11 cellular contexts compared by ENCODE assay signal in genomic region chr3:58051196-58051595, GRCh38. TPM values are rescaled to one million over a fixed set of nuclear protein-coding genes. Genes with fewer than 3 reads are reported as not detected.
DNase-seq lines count a peak whose midpoint lies in the region; ATAC-seq and TF ChIP-seq lines count a peak whose summit lies in the region.
"Had no signal": no experiment of that assay in that cellular context is flagged by ENCODE, and none has a peak within 500 bp of the region (broad histone marks: within the 10 kb centered on the region; RNA-seq: fewer than 3 reads in every experiment).

No MANE protein-coding gene starts in this region.

- H3K27ac Mint-ChIP-seq in GM23338 = peak overlapping the region; percentile 67
- H3K27ac Mint-ChIP-seq: T-helper 1 cell treated with Interleukin-12 subunit alpha and Interleukin-12 subunit beta and Interleukin-4 antibody, amounts not matched to agents 30 μg/mL and 1 μg/mL, for 36 hours had no signal

- peaks cover 49% of the 10 kb centered on the region for H3K4me1 Mint-ChIP-seq in GM23338

- H3K9ac ChIP-seq in skeletal muscle satellite cell (ENCODE audit: low read depth, low read length) = peak overlapping the region; percentile 9

- H3K36me3 Mint-ChIP-seq in GM23338 (ENCODE audit: low read depth) = no peaks in the 10 kb centered on the region

- H3K9me3 Mint-ChIP-seq in GM23338 = no peaks in the 10 kb centered on the region
- H3K9me3 Mint-ChIP-seq: T-helper 1 cell treated with Interleukin-12 subunit alpha and Interleukin-12 subunit beta and Interleukin-4 antibody, amounts not matched to agents 30 μg/mL and 1 μg/mL, for 36 hours had no signal

- H3K36me3 ChIP-seq in GM23338 (ENCODE audit: insufficient read depth) = no peaks in the 10 kb centered on the region
- no peaks in the 10 kb centered on the region for H3K36me3 ChIP-seq in skeletal muscle satellite cell (ENCODE audit: insufficient read depth, low read length)
- H3K36me3 ChIP-seq: neutrophil had no signal

- H3F3A ChIP-seq in GM23338 (replicated peaks; ENCODE audit: low read depth) = no peaks in the 10 kb centered on the region

- peaks cover 43% of the 10 kb centered on the region for H3K4me1 ChIP-seq in GM23338 (ENCODE audit: insufficient read depth)
- peaks cover 53% of the 10 kb centered on the region for H3K4me1 ChIP-seq in skeletal muscle satellite cell (ENCODE audit: control insufficient read depth, insufficient read depth, low read length)

- ATAC-seq in GM23338 = no peak
- no peak for ATAC-seq in GM18505 (IDR thresholded peaks at IDR 0.05; ENCODE audit: unreplicated experiment)

- TF ChIP-seq POLR2A in GM18505 (IDR thresholded peaks at IDR 0.05; ENCODE audit: borderline replicate concordance, extremely low read depth, insufficient read depth, insufficient read length) = no peak

- H3K27me3 Mint-ChIP-seq in GM23338 (ENCODE audit: insufficient read depth, low read depth, poor library complexity) = peaks cover 19% of the 10 kb centered on the region

- no peak overlapping the region for H3K4me3 Mint-ChIP-seq in GM23338
- H3K4me3 Mint-ChIP-seq: T-helper 1 cell treated with Interleukin-12 subunit alpha and Interleukin-12 subunit beta and Interleukin-4 antibody, amounts not matched to agents 30 μg/mL and 1 μg/mL, for 36 hours had no signal

- H3K4me2 ChIP-seq in GM23338 = no peak overlapping the region
- H3K4me2 ChIP-seq in skeletal muscle satellite cell (ENCODE audit: low read length) = peak overlapping the region; percentile 18

- H4K20me1 ChIP-seq in GM23338 (replicated peaks; ENCODE audit: insufficient read depth) = peaks cover 9% of the 10 kb centered on the region; the same call in 1 of the 2 replicates

- DNase-seq in GM23338 (ENCODE audit: low spot score) (no peak), SIG-M5 (lab: John Stamatoyannopoulos, UW) (peak; percentile 51), fibroblast of peridontal ligament (ENCODE audit: extremely low read depth) (peak; percentile 86), NCI-H2196 (lab: John Stamatoyannopoulos, UW; ENCODE audit: unreplicated experiment) (no peak), kidney glomerular epithelial cell (lab: John Stamatoyannopoulos, UW) (no peak)
- no peak for DNase-seq in stimulated activated CD8-positive, alpha-beta memory T cell treated with anti-CD3 and anti-CD28 coated beads, Interleukin-4, amount 100 ng/mL, for 48 hours
- DNase-seq: central memory CD4-positive, alpha-beta T cell had no signal

- H2AFZ ChIP-seq in GM23338 = no peak overlapping the region

- H3K4me3 ChIP-seq in GM23338 (no peak overlapping the region), skeletal muscle satellite cell (ENCODE audit: low read length) (no peak overlapping the region)

- H3K27me3 ChIP-seq in GM23338 (ENCODE audit: insufficient read depth) (no peaks in the 10 kb centered on the region), skeletal muscle satellite cell (ENCODE audit: control insufficient read depth, insufficient read depth, low read length) (no peaks in the 10 kb centered on the region)
- H3K27me3 ChIP-seq: neutrophil had no signal

- H3K27ac ChIP-seq in GM23338 (ENCODE audit: low read depth) = peak overlapping the region; percentile 72; the same call in 1 of the 2 replicates
- H3K27ac ChIP-seq: neutrophil had no signal

- no peaks in the 10 kb centered on the region for H3K9me2 ChIP-seq in GM23338 (ENCODE audit: insufficient read depth)

- peaks cover 97% of the 10 kb centered on the region for H3K79me2 ChIP-seq in GM23338 (replicated peaks; ENCODE audit: insufficient read depth)

- H3K9me3 ChIP-seq in skeletal muscle satellite cell (replicated peaks; ENCODE audit: low read length) = no peaks in the 10 kb centered on the region
- H3K9me3 ChIP-seq: neutrophil had no signal

- TF ChIP-seq CTCF in GM23338 (conservative IDR thresholded peaks at IDR 0.05; ENCODE audit: low read depth in 2 of 2) = no peak

TF ChIP-seq in GM23338, 12 proteins besides CTCF, POLR2A, EP300 and RAD21 (continues in another document):
- TF ChIP-seq ZNF114 (CRISPR knock-in tag; IDR thresholded peaks at IDR 0.05) (no peak), CREB1 (CRISPR knock-in tag; IDR thresholded peaks at IDR 0.05; ENCODE audit: low read depth) (no peak), STAT1 (IDR thresholded peaks at IDR 0.05; ENCODE audit: unreplicated experiment) (no peak), ETS1 (IDR thresholded peaks at IDR 0.05) (no peak), POLR2AphosphoS5 (IDR thresholded peaks at IDR 0.05; ENCODE audit: low read depth) (no peak), ZNF462 (CRISPR knock-in tag; IDR thresholded peaks at IDR 0.05) (no peak), JUNB (IDR thresholded peaks at IDR 0.05; ENCODE audit: unreplicated experiment) (no peak), NANOG (IDR thresholded peaks at IDR 0.05; ENCODE audit: borderline replicate concordance) (no peak)

RNA-seq across cellular contexts. Expression of gene FLNB, which starts 43.0 kb away (rescaled TPM):
- 155 and 179 TPM in 2 replicates for total RNA-seq in GM23338 (2014; rRNA removed; shearing (Covaris generic))
- polyA plus RNA-seq in GM23338 (2016; fragmentation: Nextera tagmentation; extraction: Ambion mirVana) = 36.5 and 39.7 TPM in 2 replicates
- 79.3 and 86.2 TPM in 2 replicates for total RNA-seq in skeletal muscle satellite cell (2012; rRNA removed)

Comparison
In these comparisons a context has a peak if more than half of its experiments do, and no peak if none do; other contexts are left out.
1. DNase-seq: peak in SIG-M5 (single experiment) and fibroblast of peridontal ligament (single experiment); none in GM23338 (single experiment), NCI-H2196 (single experiment), kidney glomerular epithelial cell (single experiment) and stimulated activated CD8-positive, alpha-beta memory T cell treated with anti-CD3 and anti-CD28 coated beads, Interleukin-4, amount 100 ng/mL, for 48 hours (single experiment).